Comparison of ENCODE assay signal across 9 cellular contexts in genomic region chr15:39784125-39784524, GRCh38. TPM values are rescaled to one million over a fixed set of nuclear protein-coding genes. Genes with fewer than 3 reads are reported as not detected.
DNase-seq lines count a peak whose midpoint lies in the region; ATAC-seq and TF ChIP-seq lines count a peak whose summit lies in the region.
"Had no signal": no experiment of that assay in that cellular context is flagged by ENCODE, and none has a peak within 500 bp of the region (broad histone marks: within the 10 kb centered on the region; RNA-seq: fewer than 3 reads in every experiment).

No MANE protein-coding gene starts in this region.

- in situ Hi-C loops in KBM-7 (cut with MboI; ENCODE audit: low pct_unique_long_range_greater_than_20kb, low sequenced_read_pairs): loop anchor here (25.0 kb wide), 1 partner anchor 478 kb away; no protein-coding TSS in a partner anchor

- H3K9me3 Mint-ChIP-seq in activated T-cell treated with anti-CD3 and anti-CD28 coated beads, Interleukin-2, amount 50 U/mL, for 24 hours: no peaks in the 10 kb centered on the region
- H3K9me3 Mint-ChIP-seq in T-cell: no peaks in the 10 kb centered on the region
- no peaks in the 10 kb centered on the region for H3K9me3 Mint-ChIP-seq in stimulated activated memory B cell treated with anti-CD40 and anti-IgM and Interleukin-4, amounts not matched to agents 10 μg/mL and 1 μg/mL and 100 μg/mL, for 72 hours

- peak overlapping the region; percentile 84 for H3K4me3 ChIP-seq in fibroblast of pulmonary artery (replicated peaks; ENCODE audit: low read depth, low read length)

- peak overlapping the region; percentile 98 for H3K4me3 Mint-ChIP-seq in activated T-cell treated with anti-CD3 and anti-CD28 coated beads, Interleukin-2, amount 50 U/mL, for 24 hours
- peak overlapping the region; percentile 76 to 97 (median 91) for H3K4me3 Mint-ChIP-seq in T-cell
- H3K4me3 Mint-ChIP-seq in stimulated activated memory B cell treated with anti-CD40 and anti-IgM and Interleukin-4, amounts not matched to agents 10 μg/mL and 1 μg/mL and 100 μg/mL, for 72 hours: peak overlapping the region; percentile 97

- POLR2A ChIA-PET in T-cell (lab: Charles Lee): no interaction called here

- no peaks in the 10 kb centered on the region for H3K27me3 Mint-ChIP-seq in activated T-cell treated with anti-CD3 and anti-CD28 coated beads, Interleukin-2, amount 50 U/mL, for 24 hours
- no peaks in the 10 kb centered on the region for H3K27me3 Mint-ChIP-seq in T-cell
- H3K27me3 Mint-ChIP-seq in stimulated activated memory B cell treated with anti-CD40 and anti-IgM and Interleukin-4, amounts not matched to agents 10 μg/mL and 1 μg/mL and 100 μg/mL, for 72 hours: no peaks in the 10 kb centered on the region

- no peak for ATAC-seq in T-cell (replicated peaks in 1 of 4)
- no peak for ATAC-seq in stimulated activated memory B cell treated with anti-CD40 and anti-IgM and Interleukin-4, amounts not matched to agents 10 μg/mL and 1 μg/mL and 100 μg/mL, for 72 hours

- H3K4me1 Mint-ChIP-seq in activated T-cell treated with anti-CD3 and anti-CD28 coated beads, Interleukin-2, amount 50 U/mL, for 24 hours (ENCODE audit: low read depth): peaks cover 66% of the 10 kb centered on the region
- H3K4me1 Mint-ChIP-seq in T-cell: peaks cover 47 to 56% (median 55%) of the 10 kb centered on the region in 3 donors
- peaks cover 32% of the 10 kb centered on the region for H3K4me1 Mint-ChIP-seq in stimulated activated memory B cell treated with anti-CD40 and anti-IgM and Interleukin-4, amounts not matched to agents 10 μg/mL and 1 μg/mL and 100 μg/mL, for 72 hours

- peaks cover 20% of the 10 kb centered on the region for H3K36me3 Mint-ChIP-seq in activated T-cell treated with anti-CD3 and anti-CD28 coated beads, Interleukin-2, amount 50 U/mL, for 24 hours (ENCODE audit: low read depth)
- peaks cover 2% of the 10 kb centered on the region for H3K36me3 Mint-ChIP-seq in T-cell
- H3K36me3 Mint-ChIP-seq in stimulated activated memory B cell treated with anti-CD40 and anti-IgM and Interleukin-4, amounts not matched to agents 10 μg/mL and 1 μg/mL and 100 μg/mL, for 72 hours: no peaks in the 10 kb centered on the region

- H3K27ac Mint-ChIP-seq in activated T-cell treated with anti-CD3 and anti-CD28 coated beads, Interleukin-2, amount 50 U/mL, for 24 hours: peak overlapping the region; percentile 98
- peak overlapping the region; percentile 80 to 85 for H3K27ac Mint-ChIP-seq in T-cell
- peak overlapping the region; percentile 90 for H3K27ac Mint-ChIP-seq in stimulated activated memory B cell treated with anti-CD40 and anti-IgM and Interleukin-4, amounts not matched to agents 10 μg/mL and 1 μg/mL and 100 μg/mL, for 72 hours

- DNase-seq in activated T-cell treated with anti-CD3 and anti-CD28 coated beads, Interleukin-2, amount 50 U/mL, for 24 hours: no peak
- no peak for DNase-seq in activated T-cell treated with anti-CD3 and anti-CD28 coated beads, Interleukin-2, amount 50 U/mL, for 48 hours
- DNase-seq in T-cell: no peak
- peak; percentile 33 for DNase-seq in fibroblast of pulmonary artery (ENCODE audit: low read depth)
- no peak for DNase-seq in NCI-H2196 (lab: John Stamatoyannopoulos, UW; ENCODE audit: unreplicated experiment)
- no peak for DNase-seq in KBM-7
- DNase-seq in putamen (ENCODE audit: low spot score): no peak
- DNase-seq: NCI-H1105 had no signal

- CTCF ChIA-PET in T-cell (lab: Charles Lee): interaction anchor here in 1 of 2 donors (1.0 kb wide), 1 partner anchor 490 kb away, joined by 3 read pairs; no protein-coding TSS in a partner anchor

- TF ChIP-seq CTCF in fibroblast of pulmonary artery (IDR thresholded peaks at IDR 0.05; ENCODE audit: low read length, missing control alignments): no peak

RNA-seq across cellular contexts. Expression of gene FSIP1, which starts 1.5 kb away (rescaled TPM):
- total RNA-seq in T-cell: 1 to 10 TPM in 1 of 5 donors, under 1 TPM in 4; 0.30 to 1.0 (median 0.43) TPM
